Comparison of ENCODE assay signal across 8 cellular contexts in genomic region chr11:118606157-118606843, GRCh38. TPM values are rescaled to one million over a fixed set of nuclear protein-coding genes. Genes with fewer than 3 reads are reported as not detected.
DNase-seq lines count a peak whose midpoint lies in the region; ATAC-seq lines count a peak whose summit lies in the region.

No MANE protein-coding gene starts in this region.

- peaks cover 0 to 1% (median 0%) of the 10 kb centered on the region in 8 donors for H3K9me3 Mint-ChIP-seq in CD4-positive, alpha-beta memory T cell
- no peaks in the 10 kb centered on the region for H3K9me3 Mint-ChIP-seq in activated naive CD8-positive, alpha-beta T cell treated with anti-CD3 and anti-CD28 coated beads, Interleukin-2, amount 50 U/mL, for 24 hours

- CTCF ChIA-PET in CD4-positive, alpha-beta memory T cell (lab: Charles Lee; ENCODE audit: partially characterized antibody) = interaction anchor here (1.5 to 10.7 kb wide), 3 partner anchors 8 to 88 kb away, joined by 3 to 106 read pairs (median 7); no protein-coding TSS in a partner anchor

- H3K27ac ChIP-seq in CD4-positive, alpha-beta memory T cell (ENCODE audit: low read depth, low read length) = no peak overlapping the region
- H3K27ac ChIP-seq in right cardiac atrium (ENCODE audit: low read length) = peak overlapping the region; percentile 60

- DNase-seq in CD4-positive, alpha-beta memory T cell = no peak
- DNase-seq in activated naive CD8-positive, alpha-beta T cell treated with anti-CD3 and anti-CD28 coated beads, Interleukin-2, amount 50 U/mL, for 24 hours = no peak
- DNase-seq in right cardiac atrium = peak in 2 of 3 donors; percentile 48 to 75
- peak; percentile 84 for DNase-seq in renal cortical epithelial cell (ENCODE audit: low read depth)
- no peak for DNase-seq in SHP77 treated with DMSO at 0.1 percent for 48 hours (lab: John Stamatoyannopoulos, UW)

- 57% methylated on average over 7 of the region's 7 CpGs for WGBS in right cardiac atrium

- intact Hi-C loops in CD4-positive, alpha-beta memory T cell (cut with micrococcal nuclease) = no loop called here
- intact Hi-C loops in right cardiac atrium (cut with DNase I) = loop anchor here in 2 of 4 donors (5.0 kb wide), 1 partner anchor 51 kb away; no protein-coding TSS in a partner anchor

- ATAC-seq in activated naive CD8-positive, alpha-beta T cell treated with anti-CD3 and anti-CD28 coated beads, Interleukin-2, amount 50 U/mL, for 24 hours = no peak
- ATAC-seq in right cardiac atrium = no peak
- no peak for ATAC-seq in GM18873 (IDR thresholded peaks at IDR 0.05; ENCODE audit: low FRiP score, unreplicated experiment)
- ATAC-seq in HG02852 (IDR thresholded peaks at IDR 0.05; ENCODE audit: unreplicated experiment) = no peak
- no peak for ATAC-seq in HG02884 (IDR thresholded peaks at IDR 0.05; ENCODE audit: unreplicated experiment)

- H3K27ac Mint-ChIP-seq in CD4-positive, alpha-beta memory T cell = peak overlapping the region; percentile 52 to 87 (median 68)
- H3K27ac Mint-ChIP-seq in activated naive CD8-positive, alpha-beta T cell treated with anti-CD3 and anti-CD28 coated beads, Interleukin-2, amount 50 U/mL, for 24 hours = no peak overlapping the region

- peaks cover 24% of the 10 kb centered on the region for H3K4me1 ChIP-seq in CD4-positive, alpha-beta memory T cell (ENCODE audit: insufficient read depth, low read length)
- H3K4me1 ChIP-seq in right cardiac atrium (ENCODE audit: control insufficient read depth, insufficient read depth, low read length) = no peaks in the 10 kb centered on the region

- H3K4me1 Mint-ChIP-seq in CD4-positive, alpha-beta memory T cell = peaks cover 14 to 34% (median 20%) of the 10 kb centered on the region in 4 donors
- H3K4me1 Mint-ChIP-seq in activated naive CD8-positive, alpha-beta T cell treated with anti-CD3 and anti-CD28 coated beads, Interleukin-2, amount 50 U/mL, for 24 hours = peaks cover 24% of the 10 kb centered on the region

- POLR2A ChIA-PET in CD4-positive, alpha-beta memory T cell (lab: Charles Lee; ENCODE audit: partially characterized antibody) = interaction anchor here (1.2 to 2.2 kb wide), 2 partner anchors 11 to 33 kb away, joined by 3 to 10 read pairs; no protein-coding TSS in a partner anchor

- H3K27me3 ChIP-seq in CD4-positive, alpha-beta memory T cell (ENCODE audit: insufficient read depth, low read length) = no peaks in the 10 kb centered on the region
- no peaks in the 10 kb centered on the region for H3K27me3 ChIP-seq in right cardiac atrium (ENCODE audit: control insufficient read depth, insufficient read depth)

- no peak overlapping the region for H3K4me3 ChIP-seq in CD4-positive, alpha-beta memory T cell (ENCODE audit: low read length in 2 of 2)
- H3K4me3 ChIP-seq in right cardiac atrium (ENCODE audit: low read length) = no peak overlapping the region

- H3K36me3 ChIP-seq in CD4-positive, alpha-beta memory T cell (ENCODE audit: insufficient read depth, low read length) = peaks cover 11% of the 10 kb centered on the region

- H3K36me3 Mint-ChIP-seq in CD4-positive, alpha-beta memory T cell = peaks cover 14 to 18% of the 10 kb centered on the region in 2 donors
- H3K36me3 Mint-ChIP-seq in activated naive CD8-positive, alpha-beta T cell treated with anti-CD3 and anti-CD28 coated beads, Interleukin-2, amount 50 U/mL, for 24 hours (ENCODE audit: low read depth) = peaks cover 8% of the 10 kb centered on the region

- no peaks in the 10 kb centered on the region for H3K9me3 ChIP-seq in CD4-positive, alpha-beta memory T cell (ENCODE audit: control insufficient read depth in 1 of 2, low read length in 2 of 2)
- no peaks in the 10 kb centered on the region for H3K9me3 ChIP-seq in right cardiac atrium (ENCODE audit: control insufficient read depth, low read length)

- peaks cover 2 to 3% of the 10 kb centered on the region in 2 donors for H3K27me3 Mint-ChIP-seq in CD4-positive, alpha-beta memory T cell
- H3K27me3 Mint-ChIP-seq in activated naive CD8-positive, alpha-beta T cell treated with anti-CD3 and anti-CD28 coated beads, Interleukin-2, amount 50 U/mL, for 24 hours = peaks cover 22% of the 10 kb centered on the region

- H3K4me3 Mint-ChIP-seq in CD4-positive, alpha-beta memory T cell = peak overlapping the region in 6 of 8 donors; percentile 39 to 76 (median 69)
- peak overlapping the region; percentile 23 for H3K4me3 Mint-ChIP-seq in activated naive CD8-positive, alpha-beta T cell treated with anti-CD3 and anti-CD28 coated beads, Interleukin-2, amount 50 U/mL, for 24 hours

RNA-seq across cellular contexts. Expression of gene PHLDB1, which starts 1.1 kb away (rescaled TPM):
- total RNA-seq in CD4-positive, alpha-beta memory T cell = 1 to 10 TPM; 3.0 to 3.9 TPM
- 1 to 10 TPM in 1 of 2 donors, under 1 TPM in 1; 0.34 to 1.2 TPM for polyA plus RNA-seq in CD4-positive, alpha-beta memory T cell
- total RNA-seq in right cardiac atrium (100 to 1,000 TPM; 123 to 177 (median 136) TPM), renal cortical epithelial cell (66.9 and 212 TPM in 2 replicates)
- 110 TPM for polyA plus RNA-seq in right cardiac atrium

RNA-seq across cellular contexts. Expression of gene ARCN1, which starts 34.1 kb away (rescaled TPM):
- 100 to 1,000 TPM; 133 to 134 TPM for total RNA-seq in CD4-positive, alpha-beta memory T cell
- 100 to 1,000 TPM; 157 to 168 TPM for polyA plus RNA-seq in CD4-positive, alpha-beta memory T cell
- 100 to 1,000 TPM in 2 of 4 donors, 10 to 100 TPM in 2; 90.3 to 138 (median 101) TPM for total RNA-seq in right cardiac atrium
- 69.1 TPM for polyA plus RNA-seq in right cardiac atrium
- 141 and 179 TPM in 2 replicates for total RNA-seq in renal cortical epithelial cell

RNA-seq across cellular contexts. Expression of gene IFT46, which starts 40.6 kb away (rescaled TPM):
- 10 to 100 TPM; 12.1 to 14.9 TPM for total RNA-seq in CD4-positive, alpha-beta memory T cell
- polyA plus RNA-seq in CD4-positive, alpha-beta memory T cell = 1 to 10 TPM; 5.7 to 5.9 TPM
- total RNA-seq in right cardiac atrium (10 to 100 TPM; 15.2 to 27.4 (median 20.1) TPM), renal cortical epithelial cell (23.1 and 24.7 TPM in 2 replicates)
- polyA plus RNA-seq in right cardiac atrium = 21.6 TPM

Comparison
In these comparisons a context has a peak if more than half of its experiments do, and no peak if none do; other contexts are left out.
1. DNase-seq: peak in right cardiac atrium (2 of 3) and renal cortical epithelial cell (single experiment); none in CD4-positive, alpha-beta memory T cell (0 of 5), activated naive CD8-positive, alpha-beta T cell treated with anti-CD3 and anti-CD28 coated beads, Interleukin-2, amount 50 U/mL, for 24 hours (single experiment) and SHP77 treated with DMSO at 0.1 percent for 48 hours (single experiment).
2. RNA of gene PHLDB1, which starts 1.1 kb away (total RNA-seq): 66.9 to 212 TPM in renal cortical epithelial cell and 123 to 177 TPM in right cardiac atrium; 3.0 to 3.9 TPM in CD4-positive, alpha-beta memory T cell; every median in the first group is over 10 times any median in the second.